ENCODE assay signal across 8 cellular contexts in genomic region chr2:132670961-132671781, GRCh38. TPM values are rescaled to one million over a fixed set of nuclear protein-coding genes. Genes with fewer than 3 reads are reported as not detected.
DNase-seq lines count a peak whose midpoint lies in the region; ATAC-seq, FAIRE-seq and TF ChIP-seq lines count a peak whose summit lies in the region.

No MANE protein-coding gene starts in this region.

- H3K27me3 ChIP-seq in right cardiac atrium (ENCODE audit: control insufficient read depth, insufficient read depth) (no peaks in the 10 kb centered on the region), gastrocnemius medialis (peaks cover 28 to 44% (median 37%) of the 10 kb centered on the region in 3 donors)

- in situ Hi-C loops in gastrocnemius medialis (cut with MboI; ENCODE audit: low sequenced_read_pairs in 4 of 4), result no loop called here

- DNase-seq in H54 (ENCODE audit: insufficient read length, low spot score), result peak; percentile 45
- DNase-seq in SK-N-MC (ENCODE audit: low read depth, low spot score), result no peak
- no peak for DNase-seq in right cardiac atrium
- DNase-seq in gastrocnemius medialis, result no peak
- DNase-seq in CD1c-positive myeloid dendritic cell (ENCODE audit: extremely low spot score), result no peak
- DNase-seq in NCI-H2171 treated with DMSO at 0.1 percent for 48 hours (lab: John Stamatoyannopoulos, UW), result no peak

- no peak for TF ChIP-seq POLR2A in H54 (IDR thresholded peaks at IDR 0.05; ENCODE audit: low read depth, low read length)
- no peak for TF ChIP-seq POLR2A in gastrocnemius medialis (IDR thresholded peaks at IDR 0.05)

- H3K4me3 ChIP-seq in SK-N-MC (peak overlapping the region; percentile 88), right cardiac atrium (ENCODE audit: low read length) (peak overlapping the region; percentile 57), gastrocnemius medialis (peak overlapping the region; percentile 44 to 54 (median 48))

- intact Hi-C loops in right cardiac atrium (cut with DNase I) (no loop called here), gastrocnemius medialis (cut with DNase I; ENCODE audit: low total_unique reads) (no loop called here)

- WGBS in right cardiac atrium, result 24% methylated on average over 30 of the region's 30 CpGs

- no peak for TF ChIP-seq CTCF in gastrocnemius medialis (IDR thresholded peaks at IDR 0.05 in 4 of 5, conservative IDR thresholded peaks at IDR 0.05 in 1 of 5)

- ATAC-seq in right cardiac atrium (peak; percentile 8 to 11), gastrocnemius medialis (no peak), HG03095 (IDR thresholded peaks at IDR 0.05; ENCODE audit: unreplicated experiment) (no peak), GM18873 (IDR thresholded peaks at IDR 0.05; ENCODE audit: low FRiP score, unreplicated experiment) (no peak)

- no peak overlapping the region for H3K9ac ChIP-seq in SK-N-MC (ENCODE audit: insufficient read length)

- H3K36me3 ChIP-seq in SK-N-MC (ENCODE audit: insufficient read depth, low read length), result peaks cover 18% of the 10 kb centered on the region
- no peaks in the 10 kb centered on the region for H3K36me3 ChIP-seq in gastrocnemius medialis

- no peaks in the 10 kb centered on the region for H3K9me3 ChIP-seq in SK-N-MC (ENCODE audit: low read depth, low read length)
- H3K9me3 ChIP-seq in right cardiac atrium (ENCODE audit: control insufficient read depth, low read length), result no peaks in the 10 kb centered on the region
- H3K9me3 ChIP-seq in gastrocnemius medialis, result no peaks in the 10 kb centered on the region

- H3K4me1 ChIP-seq in right cardiac atrium (ENCODE audit: control insufficient read depth, insufficient read depth, low read length), result peaks cover 6% of the 10 kb centered on the region
- peaks cover 0 to 8% of the 10 kb centered on the region in 2 donors for H3K4me1 ChIP-seq in gastrocnemius medialis

- FAIRE-seq in H54 (lab: Jason Lieb, UNC), result peak; percentile 70

- peak overlapping the region; percentile 19; the same call in 1 of the 2 replicates for H3K27ac ChIP-seq in SK-N-MC
- no peak overlapping the region for H3K27ac ChIP-seq in right cardiac atrium (ENCODE audit: low read length)
- H3K27ac ChIP-seq in gastrocnemius medialis, result no peak overlapping the region

RNA-seq across cellular contexts. Expression of gene LYPD1, which starts 1.2 kb away (rescaled TPM):
- total RNA-seq in right cardiac atrium, result not detected
- 0.07 TPM for polyA plus RNA-seq in right cardiac atrium
- under 1 TPM in 2 of 4 donors, not detected in 2; 0.24 to 0.34 TPM for total RNA-seq in gastrocnemius medialis

Comparison
In these comparisons a context has a peak if more than half of its experiments do, and no peak if none do; other contexts are left out.
1. ATAC-seq: peak in right cardiac atrium (2 of 2); none in gastrocnemius medialis (0 of 2), HG03095 (single experiment) and GM18873 (single experiment).
2. Peak in every context shown above with its lines, with median percentiles within 50 percentile points of each other: H3K4me3 ChIP-seq.